In genomic region chr11:44658451-44658850, GRCh38 we compare ENCODE assay signal across 9 cellular contexts.
DNase-seq lines count a peak whose midpoint lies in the region; ATAC-seq and TF ChIP-seq lines count a peak whose summit lies in the region.
"Had no signal": no experiment of that assay in that cellular context is flagged by ENCODE, and none has a peak within 500 bp of the region (broad histone marks: within the 10 kb centered on the region; RNA-seq: fewer than 3 reads in every experiment).

No MANE protein-coding gene starts in this region.

- no peak overlapping the region for H3K4me3 ChIP-seq in AG04450 (ENCODE audit: low read depth, low read length)
- no peak overlapping the region for H3K4me3 ChIP-seq in fibroblast of villous mesenchyme (ENCODE audit: low read depth, low read length)
- H3K4me3 ChIP-seq: uterus had no signal

- ATAC-seq in T-helper 17 cell (peak; percentile 68), HG03025 (IDR thresholded peaks at IDR 0.05; ENCODE audit: low FRiP score, unreplicated experiment) (no peak), GM19395 (IDR thresholded peaks at IDR 0.05; ENCODE audit: unreplicated experiment) (no peak), GM21723 (IDR thresholded peaks at IDR 0.05; ENCODE audit: unreplicated experiment) (no peak)

- H3K27ac Mint-ChIP-seq in T-helper 17 cell, result no peak overlapping the region

- H3K27me3 ChIP-seq in AG04450 (ENCODE audit: control insufficient read depth, insufficient read depth, low read length), result peaks cover 16% of the 10 kb centered on the region
- H3K27me3 ChIP-seq: uterus had no signal

- CTCF ChIA-PET in AG04450 (lab: Charles Lee), result no interaction called here

- peaks cover 2% of the 10 kb centered on the region for H3K36me3 Mint-ChIP-seq in T-helper 17 cell (ENCODE audit: low read depth)

- POLR2A ChIA-PET in AG04450 (lab: Yijun Ruan, JAX), result no interaction called here

- peaks cover 23% of the 10 kb centered on the region for H3K4me1 Mint-ChIP-seq in T-helper 17 cell

- H3K27me3 Mint-ChIP-seq in T-helper 17 cell, result peaks cover 14% of the 10 kb centered on the region

- DNase-seq in AG04450 (ENCODE audit: low read depth, low spot score) (no peak), GM20000 (ENCODE audit: low spot score) (peak; percentile 54), T-helper 17 cell (no peak), fibroblast of villous mesenchyme (ENCODE audit: low read depth) (peak; percentile 11), activated gamma-delta T cell treated with Interleukin-2 at 50 U/mL for 16 hours (no peak)
- DNase-seq: uterus had no signal

- TF ChIP-seq CTCF in AG04450 (IDR thresholded peaks at IDR 0.05; ENCODE audit: low read depth, low read length), result peak; percentile 37
- peak; percentile 60 for TF ChIP-seq CTCF in GM20000 (IDR thresholded peaks at IDR 0.05; ENCODE audit: extremely low read depth, missing control alignments)
- TF ChIP-seq CTCF in fibroblast of villous mesenchyme (IDR thresholded peaks at IDR 0.05; ENCODE audit: insufficient read depth, low read depth, low read length), result peak; percentile 36

- H3K27ac ChIP-seq in AG04450 (ENCODE audit: low read depth, low read length), result no peak overlapping the region
- H3K27ac ChIP-seq: uterus had no signal

- H3K4me3 Mint-ChIP-seq in T-helper 17 cell, result no peak overlapping the region

- H3K9me3 ChIP-seq in AG04450 (ENCODE audit: control insufficient read depth, insufficient read depth, low read length), result no peaks in the 10 kb centered on the region
- H3K9me3 ChIP-seq in T-helper 17 cell (ENCODE audit: control insufficient read depth, low read length, poor library complexity, severe bottlenecking), result no peaks in the 10 kb centered on the region
- H3K9me3 ChIP-seq: uterus had no signal

Comparison
In these comparisons a context has a peak if more than half of its experiments do, and no peak if none do; other contexts are left out.
1. DNase-seq: peak in GM20000 (single experiment) and fibroblast of villous mesenchyme (single experiment); none in AG04450 (single experiment), T-helper 17 cell (0 of 3) and activated gamma-delta T cell treated with Interleukin-2 at 50 U/mL for 16 hours (single experiment).
2. Peak in every context shown above with its lines, with median percentiles within 50 percentile points of each other: CTCF ChIP-seq.